Comparison of ENCODE assay signal across 1 cellular context in genomic region chr22:20306646-20307447, GRCh38. TPM values are rescaled to one million over a fixed set of nuclear protein-coding genes. Genes with fewer than 3 reads are reported as not detected.
"Had no signal": no experiment of that assay in that cellular context is flagged by ENCODE, and none has a peak within 500 bp of the region (broad histone marks: within the 10 kb centered on the region; RNA-seq: fewer than 3 reads in every experiment).

No MANE protein-coding gene starts in this region.

RNA-seq across cellular contexts. Expression of gene RTN4R, which starts 38.7 kb away (rescaled TPM):
- total RNA-seq: activated B cell treated with CpG ODN at 0.5 μM for 24 hours had no signal
